1 cellular context compared by ENCODE assay signal in genomic region chr4:89000844-89001360, GRCh38.
TF ChIP-seq lines count a peak whose summit lies in the region.

No MANE protein-coding gene starts in this region.

TF ChIP-seq in HepG2, 621 proteins besides CTCF, POLR2A, EP300 and RAD21 (continued from another document):
- TF ChIP-seq ARID5B (CRISPR knock-in tag; IDR thresholded peaks at IDR 0.05) = 0 out of 2 replicates have a peak, but pooled peaks have one; percentile 28
- peak; percentile 65 for TF ChIP-seq NFE2L2 (IDR thresholded peaks at IDR 0.05; ENCODE audit: low read length)
TF ChIP-seq in HepG2: peak in this region for 11.
